In the genomic region with DNA sequence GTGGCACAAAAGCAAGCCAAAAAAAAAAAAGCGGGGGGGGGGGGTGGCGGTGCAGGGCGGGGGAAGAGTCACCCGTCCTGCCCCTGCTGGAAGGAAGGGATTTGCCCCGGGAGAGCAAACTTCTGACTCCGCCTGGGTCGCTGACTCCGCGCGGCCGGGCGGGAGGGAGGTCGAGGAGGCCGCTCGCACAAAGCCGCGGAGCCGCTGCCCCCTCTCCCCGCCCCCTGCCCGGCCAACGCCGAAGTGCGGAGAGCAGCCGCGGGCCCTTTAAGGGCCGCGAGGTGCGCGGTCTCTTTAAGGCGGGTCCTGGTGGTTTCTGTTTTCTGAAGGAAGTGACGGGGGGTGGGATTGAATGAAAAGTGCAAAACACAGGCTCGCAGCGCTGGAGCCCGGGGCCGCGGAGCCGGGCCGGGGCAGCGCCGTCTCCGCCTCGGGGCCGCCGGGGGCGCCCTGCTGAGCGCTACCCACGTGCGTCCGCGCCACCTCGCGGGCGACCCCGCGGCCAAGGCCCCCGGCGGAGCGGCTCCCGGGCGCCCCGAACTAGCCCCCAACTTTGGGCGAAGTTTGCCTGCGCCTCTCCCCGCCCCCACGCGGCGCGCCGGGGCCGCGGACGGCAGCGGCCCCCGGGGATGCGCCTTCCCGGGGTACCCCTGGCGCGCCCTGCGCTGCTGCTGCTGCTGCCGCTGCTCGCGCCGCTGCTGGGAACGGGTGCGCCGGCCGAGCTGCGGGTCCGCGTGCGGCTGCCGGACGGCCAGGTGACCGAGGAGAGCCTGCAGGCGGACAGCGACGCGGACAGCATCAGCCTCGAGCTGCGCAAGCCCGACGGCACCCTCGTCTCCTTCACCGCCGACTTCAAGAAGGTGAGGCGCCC, we compare ENCODE assay signal across 1 cellular context.
TF ChIP-seq lines count a peak whose summit lies in the region.

A gene (plus strand): TSS at position 382 of the 871 bp plus-strand sequence. CDS start 248 bp downstream, at position 630.

TF ChIP-seq in A549, 52 proteins besides CTCF, POLR2A, EP300 and RAD21:
- TF ChIP-seq, protein P1, sequence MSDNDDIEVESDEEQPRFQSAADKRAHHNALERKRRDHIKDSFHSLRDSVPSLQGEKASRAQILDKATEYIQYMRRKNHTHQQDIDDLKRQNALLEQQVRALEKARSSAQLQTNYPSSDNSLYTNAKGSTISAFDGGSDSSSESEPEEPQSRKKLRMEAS (IDR thresholded peaks at IDR 0.05), result peak; percentile 68
- TF ChIP-seq ESRRA (IDR thresholded peaks at IDR 0.05; ENCODE audit: borderline replicate concordance, low read length) (no peak), FOXS1 (CRISPR knock-in tag; IDR thresholded peaks at IDR 0.05) (no peak), HOXB5 (CRISPR knock-in tag; IDR thresholded peaks at IDR 0.05) (no peak), POLR2AphosphoS2 (conservative IDR thresholded peaks at IDR 0.05; ENCODE audit: low read length) (no peak), JUNB (IDR thresholded peaks at IDR 0.05) (no peak), JUN (IDR thresholded peaks at IDR 0.05) (peak in 1 of 2 experiments; percentile 32; a peak in 1 of 5 replicates), CHD2 (IDR thresholded peaks at IDR 0.05; ENCODE audit: low read length, partially characterized antibody) (no peak), MYC (IDR thresholded peaks at IDR 0.05; ENCODE audit: borderline replicate concordance, low read length) (peak; percentile 74; the same call in 1 of the 2 replicates), EHMT2 (IDR thresholded peaks at IDR 0.05; ENCODE audit: low read depth) (no peak)
- TF ChIP-seq, protein P2, sequence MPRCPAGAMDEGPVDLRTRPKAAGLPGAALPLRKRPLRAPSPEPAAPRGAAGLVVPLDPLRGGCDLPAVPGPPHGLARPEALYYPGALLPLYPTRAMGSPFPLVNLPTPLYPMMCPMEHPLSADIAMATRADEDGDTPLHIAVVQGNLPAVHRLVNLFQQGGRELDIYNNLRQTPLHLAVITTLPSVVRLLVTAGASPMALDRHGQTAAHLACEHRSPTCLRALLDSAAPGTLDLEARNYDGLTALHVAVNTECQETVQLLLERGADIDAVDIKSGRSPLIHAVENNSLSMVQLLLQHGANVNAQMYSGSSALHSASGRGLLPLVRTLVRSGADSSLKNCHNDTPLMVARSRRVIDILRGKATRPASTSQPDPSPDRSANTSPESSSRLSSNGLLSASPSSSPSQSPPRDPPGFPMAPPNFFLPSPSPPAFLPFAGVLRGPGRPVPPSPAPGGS (IDR thresholded peaks at IDR 0.05), result no peak
